Comparison of ENCODE assay signal across 8 cellular contexts in genomic region chr11:62654297-62654696, GRCh38. TPM values are rescaled to one million over a fixed set of nuclear protein-coding genes. Genes with fewer than 3 reads are reported as not detected.
DNase-seq lines count a peak whose midpoint lies in the region; ATAC-seq and TF ChIP-seq lines count a peak whose summit lies in the region.
"Had no signal": no experiment of that assay in that cellular context is flagged by ENCODE, and none has a peak within 500 bp of the region (broad histone marks: within the 10 kb centered on the region; RNA-seq: fewer than 3 reads in every experiment).

No MANE protein-coding gene starts in this region.

- H3K27ac ChIP-seq in WERI-Rb-1, result peak overlapping the region; percentile 5; the same call in 1 of the 2 replicates

- ATAC-seq in natural killer cell treated with Interleukin-12 subunit alpha and Interleukin-12 subunit beta and Interleukin-15 and Interleukin-18, amount 100 ng/mL, for 72 hours, result no peak
- ATAC-seq in HG03108 (IDR thresholded peaks at IDR 0.05; ENCODE audit: unreplicated experiment), result no peak

- no peak overlapping the region for H3K4me3 ChIP-seq in WERI-Rb-1 (ENCODE audit: low read depth, low read length)

- H3K9me3 Mint-ChIP-seq in HFFc6, result no peaks in the 10 kb centered on the region
- no peaks in the 10 kb centered on the region for H3K9me3 Mint-ChIP-seq in natural killer cell treated with Interleukin-12 subunit alpha and Interleukin-12 subunit beta and Interleukin-15 and Interleukin-18, amount 100 ng/mL, for 72 hours

- no peaks in the 10 kb centered on the region; the same call in 1 of the 2 replicates for H3K36me3 Mint-ChIP-seq in HFFc6 (ENCODE audit: low read depth)
- peaks cover 5% of the 10 kb centered on the region for H3K36me3 Mint-ChIP-seq in natural killer cell treated with Interleukin-12 subunit alpha and Interleukin-12 subunit beta and Interleukin-15 and Interleukin-18, amount 100 ng/mL, for 72 hours

- H3K4me1 Mint-ChIP-seq in HFFc6 (ENCODE audit: low read depth), result peaks cover 18% of the 10 kb centered on the region
- peaks cover 19 to 21% of the 10 kb centered on the region in 2 donors for H3K4me1 Mint-ChIP-seq in natural killer cell treated with Interleukin-12 subunit alpha and Interleukin-12 subunit beta and Interleukin-15 and Interleukin-18, amount 100 ng/mL, for 72 hours (ENCODE audit: low read depth in 2 of 2)

- no peak overlapping the region; the same call in 1 of the 2 replicates for H3K27ac Mint-ChIP-seq in HFFc6
- H3K27ac Mint-ChIP-seq in natural killer cell treated with Interleukin-12 subunit alpha and Interleukin-12 subunit beta and Interleukin-15 and Interleukin-18, amount 100 ng/mL, for 72 hours, result peak overlapping the region; percentile 98 to 100

- peaks cover 6% of the 10 kb centered on the region for H3K36me3 ChIP-seq in WERI-Rb-1

- H3K4me3 Mint-ChIP-seq in HFFc6, result peak overlapping the region; percentile 7; the same call in 1 of the 2 replicates
- peak overlapping the region; percentile 99 for H3K4me3 Mint-ChIP-seq in natural killer cell treated with Interleukin-12 subunit alpha and Interleukin-12 subunit beta and Interleukin-15 and Interleukin-18, amount 100 ng/mL, for 72 hours

- 0 out of 2 replicates have a peak, but pooled peaks cover 2% of the 10 kb centered on the region for H3K27me3 Mint-ChIP-seq in HFFc6 (ENCODE audit: insufficient read depth)
- H3K27me3 Mint-ChIP-seq in natural killer cell treated with Interleukin-12 subunit alpha and Interleukin-12 subunit beta and Interleukin-15 and Interleukin-18, amount 100 ng/mL, for 72 hours, result no peaks in the 10 kb centered on the region

- H3K27me3 ChIP-seq in WERI-Rb-1 (ENCODE audit: insufficient read depth, low read depth, severe bottlenecking), result no peaks in the 10 kb centered on the region

- H3K9me3 ChIP-seq in WERI-Rb-1 (ENCODE audit: severe bottlenecking), result no peaks in the 10 kb centered on the region

- no peak for TF ChIP-seq CTCF in HFFc6 (IDR thresholded peaks at IDR 0.05)
- TF ChIP-seq CTCF in WERI-Rb-1 (IDR thresholded peaks at IDR 0.05; ENCODE audit: low read depth, low read length), result no peak

- DNase-seq in HFFc6 (no peak), WERI-Rb-1 (no peak), GF-D8 (lab: John Stamatoyannopoulos, UW) (no peak)
- DNase-seq in natural killer cell treated with Interleukin-12 subunit alpha and Interleukin-12 subunit beta and Interleukin-15 and Interleukin-18, amount 100 ng/mL, for 72 hours (ENCODE audit: low spot score), result no peak
- DNase-seq: DMS79 treated with DMSO at 0.1 percent for 48 hours; KBM-7; stimulated activated CD4-positive, alpha-beta T cell treated with anti-CD3 and anti-CD28 coated beads, Interleukin-2, amount 100 ng/mL, for 24 hours had no signal

RNA-seq across cellular contexts. Expression of gene INTS5, which starts 1.2 kb away (rescaled TPM):
- total RNA-seq in HFFc6 (2021; fragmentation: NEBNext Ultra II Directional; extraction: Animal tissue kit (Norgen Biotek cat#: 25700)), result 10 to 100 TPM; 19.1 to 26.6 (median 23.3) TPM
- total RNA-seq in natural killer cell treated with Interleukin-12 subunit alpha and Interleukin-12 subunit beta and Interleukin-15 and Interleukin-18, amount 100 ng/mL, for 72 hours, result 10 to 100 TPM; 33.2 to 42.3 TPM

RNA-seq across cellular contexts. Expression of gene GANAB, which starts 7.9 kb away (rescaled TPM):
- total RNA-seq in HFFc6 (2021; fragmentation: NEBNext Ultra II Directional; extraction: Animal tissue kit (Norgen Biotek cat#: 25700)), result 100 to 1,000 TPM; 331 to 450 (median 416) TPM
- total RNA-seq in natural killer cell treated with Interleukin-12 subunit alpha and Interleukin-12 subunit beta and Interleukin-15 and Interleukin-18, amount 100 ng/mL, for 72 hours, result 100 to 1,000 TPM; 269 to 297 TPM

RNA-seq across cellular contexts. Expression of gene C11orf98, which starts 10.7 kb away (rescaled TPM):
- 10 to 100 TPM; 56.1 to 74.6 (median 64.8) TPM for total RNA-seq in HFFc6 (2021; fragmentation: NEBNext Ultra II Directional; extraction: Animal tissue kit (Norgen Biotek cat#: 25700))
- 100 to 1,000 TPM; 131 to 149 TPM for total RNA-seq in natural killer cell treated with Interleukin-12 subunit alpha and Interleukin-12 subunit beta and Interleukin-15 and Interleukin-18, amount 100 ng/mL, for 72 hours

RNA-seq across cellular contexts. Expression of gene CSKMT, which starts 10.8 kb away (rescaled TPM):
- total RNA-seq in HFFc6 (2021; fragmentation: NEBNext Ultra II Directional; extraction: Animal tissue kit (Norgen Biotek cat#: 25700)), result 10 to 100 TPM; 12.3 to 23.6 (median 17.2) TPM
- 100 to 1,000 TPM in 1 of 2 donors, 10 to 100 TPM in 1; 30.0 to 121 TPM for total RNA-seq in natural killer cell treated with Interleukin-12 subunit alpha and Interleukin-12 subunit beta and Interleukin-15 and Interleukin-18, amount 100 ng/mL, for 72 hours

RNA-seq across cellular contexts. Expression of gene UQCC3, which starts 17.2 kb away (rescaled TPM):
- 10 to 100 TPM in 5 of 6 experiments, 1 to 10 TPM in 1; 9.8 to 14.2 (median 11.3) TPM for total RNA-seq in HFFc6 (2021; fragmentation: NEBNext Ultra II Directional; extraction: Animal tissue kit (Norgen Biotek cat#: 25700))
- 1 to 10 TPM; 6.1 to 8.8 TPM for total RNA-seq in natural killer cell treated with Interleukin-12 subunit alpha and Interleukin-12 subunit beta and Interleukin-15 and Interleukin-18, amount 100 ng/mL, for 72 hours
